ENCODE assay signal across 15 cellular contexts in the genomic region with DNA sequence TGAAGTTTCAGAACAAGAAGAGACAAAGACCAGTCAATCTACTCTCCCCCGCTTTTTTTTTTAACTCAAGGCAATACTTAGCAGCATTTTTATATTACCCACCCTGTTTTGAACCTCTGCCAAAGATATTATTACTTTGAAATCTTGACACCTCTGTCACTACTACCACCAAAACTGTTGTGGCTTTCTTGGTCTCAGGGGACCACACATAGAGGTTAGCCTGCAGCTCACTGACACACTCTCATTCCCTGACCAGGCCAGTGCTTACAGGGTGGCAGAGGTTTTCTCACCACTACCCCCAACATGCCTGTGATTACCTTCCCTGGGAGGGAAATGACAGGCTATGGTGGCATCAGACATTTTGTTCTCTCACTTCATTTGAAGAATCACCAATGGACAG.
DNase-seq lines count a peak whose midpoint lies in the region; ATAC-seq, FAIRE-seq and TF ChIP-seq lines count a peak whose summit lies in the region.
"Had no signal": no experiment of that assay in that cellular context is flagged by ENCODE, and none has a peak within 500 bp of the region (broad histone marks: within the 10 kb centered on the region; RNA-seq: fewer than 3 reads in every experiment).

No MANE protein-coding gene starts in this region.

- no peak overlapping the region for H3K27ac Mint-ChIP-seq in activated CD8-positive, alpha-beta T cell treated with anti-CD3 and anti-CD28 coated beads, Interleukin-2, amount 10 ng/mL, durations not matched to agents 7 days and 5 days

- no peak overlapping the region for H3K4me3 Mint-ChIP-seq in activated CD8-positive, alpha-beta T cell treated with anti-CD3 and anti-CD28 coated beads, Interleukin-2, amount 10 ng/mL, durations not matched to agents 7 days and 5 days
- H3K4me3 Mint-ChIP-seq: naive B cell had no signal

- H3K27me3 ChIP-seq in effector memory CD4-positive, alpha-beta T cell (replicated peaks; ENCODE audit: control insufficient read depth, insufficient read depth, low read length, poor library complexity, severe bottlenecking): no peaks in the 10 kb centered on the region

- H3K36me3 ChIP-seq in effector memory CD4-positive, alpha-beta T cell (ENCODE audit: control insufficient read depth, insufficient read depth, low read length): no peaks in the 10 kb centered on the region

- no peaks in the 10 kb centered on the region for H3K36me3 Mint-ChIP-seq in activated CD8-positive, alpha-beta T cell treated with anti-CD3 and anti-CD28 coated beads, Interleukin-2, amount 10 ng/mL, durations not matched to agents 7 days and 5 days (ENCODE audit: low read depth)

- H3K27ac ChIP-seq in coronary artery: no peak overlapping the region
- H3K27ac ChIP-seq in effector memory CD4-positive, alpha-beta T cell (ENCODE audit: insufficient read depth, low read length, poor library complexity, severe bottlenecking): no peak overlapping the region

- H3K9me3 Mint-ChIP-seq in activated CD8-positive, alpha-beta T cell treated with anti-CD3 and anti-CD28 coated beads, Interleukin-2, amount 10 ng/mL, durations not matched to agents 7 days and 5 days (ENCODE audit: insufficient read depth): no peaks in the 10 kb centered on the region
- H3K9me3 Mint-ChIP-seq: naive B cell had no signal

- no peaks in the 10 kb centered on the region for H3K4me1 ChIP-seq in effector memory CD4-positive, alpha-beta T cell (ENCODE audit: control insufficient read depth, insufficient read depth, low read length, poor library complexity, severe bottlenecking)

- DNase-seq in GM18507 (ENCODE audit: extremely low spot score, insufficient read length, low read depth) (no peak), GM20000 (ENCODE audit: low spot score) (peak; percentile 13), coronary artery (ENCODE audit: low spot score) (no peak), OCI-M2 (lab: John Stamatoyannopoulos, UW; ENCODE audit: unreplicated experiment) (no peak), COLO668 (lab: John Stamatoyannopoulos, UW; ENCODE audit: unreplicated experiment) (no peak)
- peak; percentile 33 for DNase-seq in activated CD8-positive, alpha-beta T cell treated with anti-CD3 and anti-CD28 coated beads, Interleukin-2, amount 10 ng/mL, durations not matched to agents 7 days and 5 days
- no peak for DNase-seq in effector memory CD4-positive, alpha-beta T cell
- DNase-seq: activated T-cell treated with anti-CD3 and anti-CD28 coated beads for 4 hours; dermis blood vessel endothelial cell; hippocampal formation; naive B cell; stimulated activated CD4-positive, alpha-beta T cell treated with anti-CD3 and anti-CD28 coated beads, Interleukin-4, amount 100 ng/mL, for 1 hour had no signal

- no peak overlapping the region for H3K4me3 ChIP-seq in coronary artery
- H3K4me3 ChIP-seq in effector memory CD4-positive, alpha-beta T cell (ENCODE audit: insufficient read depth, low read depth, low read length, poor library complexity, severe bottlenecking): no peak overlapping the region

- no peaks in the 10 kb centered on the region for H3K9me3 ChIP-seq in effector memory CD4-positive, alpha-beta T cell (ENCODE audit: control insufficient read depth, low read length)

- no peaks in the 10 kb centered on the region for H3K27me3 Mint-ChIP-seq in activated CD8-positive, alpha-beta T cell treated with anti-CD3 and anti-CD28 coated beads, Interleukin-2, amount 10 ng/mL, durations not matched to agents 7 days and 5 days (ENCODE audit: low read depth)
- H3K27me3 Mint-ChIP-seq: naive B cell had no signal

- POLR2A ChIA-PET in activated CD8-positive, alpha-beta T cell treated with anti-CD3 and anti-CD28 coated beads, Interleukin-2, amount 10 ng/mL, durations not matched to agents 7 days and 5 days (lab: Charles Lee): interaction anchor here (0.6 kb wide), 1 partner anchor 141 kb away, joined by 3 read pairs; no protein-coding TSS in a partner anchor

- peaks cover 20% of the 10 kb centered on the region for H3K4me1 Mint-ChIP-seq in activated CD8-positive, alpha-beta T cell treated with anti-CD3 and anti-CD28 coated beads, Interleukin-2, amount 10 ng/mL, durations not matched to agents 7 days and 5 days (ENCODE audit: low read depth)

- no peak for TF ChIP-seq CTCF in GM20000 (IDR thresholded peaks at IDR 0.05; ENCODE audit: extremely low read depth, missing control alignments)
- TF ChIP-seq CTCF in coronary artery (IDR thresholded peaks at IDR 0.05): no peak

- peak; percentile 99 for ATAC-seq in HG03060 (IDR thresholded peaks at IDR 0.05; ENCODE audit: low read depth, unreplicated experiment)
- ATAC-seq in activated CD8-positive, alpha-beta T cell treated with anti-CD3 and anti-CD28 coated beads, Interleukin-2, amount 10 ng/mL, durations not matched to agents 7 days and 5 days: peak; percentile 61
- ATAC-seq: HCT116 had no signal

- peak; percentile 78 for FAIRE-seq in GM18507 (lab: Jason Lieb, UNC)
- FAIRE-seq: urothelium cell line had no signal

- CTCF ChIA-PET in activated CD8-positive, alpha-beta T cell treated with anti-CD3 and anti-CD28 coated beads, Interleukin-2, amount 10 ng/mL, durations not matched to agents 7 days and 5 days (lab: Charles Lee): interaction anchor here (0.6 to 4.5 kb wide), 3 partner anchors 101 to 287 kb away, joined by 4 to 24 read pairs (median 21); no protein-coding TSS in a partner anchor

Comparison
In these comparisons a context has a peak if more than half of its experiments do, and no peak if none do; other contexts are left out.
1. DNase-seq: peak in GM20000 (single experiment) and activated CD8-positive, alpha-beta T cell treated with anti-CD3 and anti-CD28 coated beads, Interleukin-2, amount 10 ng/mL, durations not matched to agents 7 days and 5 days (single experiment); none in GM18507 (single experiment), coronary artery (single experiment), effector memory CD4-positive, alpha-beta T cell (0 of 3), OCI-M2 (single experiment) and COLO668 (single experiment).